26 cellular contexts compared by ENCODE assay signal in the genomic region with DNA sequence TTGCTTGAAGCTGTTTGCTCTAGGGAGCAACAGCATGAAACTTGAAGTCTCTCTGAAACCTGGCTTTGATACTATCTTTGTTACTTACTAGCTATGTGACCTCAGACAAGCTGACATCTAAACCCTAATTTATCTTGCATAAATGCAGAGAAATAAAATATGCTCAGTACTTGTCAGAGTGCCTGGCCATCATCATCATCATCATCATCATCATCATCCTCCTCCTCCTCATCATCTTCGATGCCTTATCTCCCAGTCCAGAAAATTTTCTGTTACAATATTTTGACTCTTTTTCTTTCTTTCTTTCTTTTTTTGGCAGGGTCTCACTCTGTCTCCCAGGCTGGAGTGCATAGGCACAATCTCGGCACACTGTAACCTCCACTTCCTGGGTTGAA.
"Had no signal": no experiment of that assay in that cellular context is flagged by ENCODE, and none has a peak within 500 bp of the region (broad histone marks: within the 10 kb centered on the region; RNA-seq: fewer than 3 reads in every experiment).

No MANE protein-coding gene starts in this region.

- H3K9ac ChIP-seq: parathyroid adenoma had no signal

- FAIRE-seq: colon, islet of Langerhans had no signal

- H3K9me3 ChIP-seq: gastrocnemius medialis, heart left ventricle, left lung, neutrophil, stomach, thyroid gland, vagina had no signal

- H3K4me3 ChIP-seq: gastrocnemius medialis, heart left ventricle, left lung, stomach, thyroid gland, vagina had no signal

- DNase-seq: effector CD8-positive, alpha-beta T cell; endodermal cell; foreskin fibroblast; gastrocnemius medialis; hippocampal formation; left cardiac atrium; left lung; mesenchymal stem cell; midbrain; natural killer cell; stimulated activated CD4-positive, alpha-beta T cell treated with anti-CD3 and anti-CD28 coated beads, Interleukin-2, amount 100 ng/mL, for 24 hours; stimulated activated CD4-positive, alpha-beta T cell treated with anti-CD3 and anti-CD28 coated beads, Interleukin-4, amount 100 ng/mL, for 24 hours; stimulated activated naive CD4-positive, alpha-beta T cell treated with Interleukin-2 at 50 U/mL for 16 hours; stomach; thyroid gland; trophoblast cell had no signal

- H3K27ac ChIP-seq: epithelial cell of prostate, gastrocnemius medialis, left lung, neutrophil, parathyroid adenoma, stomach, thyroid gland, vagina had no signal

- H3K27me3 ChIP-seq: gastrocnemius medialis, heart left ventricle, left lung, neutrophil, thyroid gland, vagina had no signal

- H2AFZ ChIP-seq: parathyroid adenoma had no signal

- H3K4me1 ChIP-seq: gastrocnemius medialis, left lung, parathyroid adenoma, thyroid gland had no signal

- ATAC-seq: esophagus mucosa; gastrocnemius medialis; left lung; natural killer cell; sciatic nerve; stimulated activated effector memory CD8-positive, alpha-beta T cell treated with anti-CD3 and anti-CD28 coated beads, Interleukin-12 subunit alpha, Interleukin-12 subunit beta, amount 100 ng/mL, for 72 hours had no signal

- H3K36me3 ChIP-seq: gastrocnemius medialis, heart left ventricle, left lung, neutrophil, stomach, thyroid gland, vagina had no signal

- H3K79me2 ChIP-seq: parathyroid adenoma had no signal
